In genomic region chr17:68248886-68249872, GRCh38 we compare ENCODE assay signal across 8 cellular contexts. TPM values are rescaled to one million over a fixed set of nuclear protein-coding genes. Genes with fewer than 3 reads are reported as not detected.
DNase-seq lines count a peak whose midpoint lies in the region; ATAC-seq and TF ChIP-seq lines count a peak whose summit lies in the region.

No MANE protein-coding gene starts in this region.

- no peak for DNase-seq in activated T-cell treated with anti-CD3 and anti-CD28 coated beads, Interleukin-2, amount 50 U/mL, for 4 hours
- DNase-seq in activated T-cell treated with anti-CD3 and anti-CD28 coated beads for 4 hours (no peak), UCSD-AML1 (lab: John Stamatoyannopoulos, UW; ENCODE audit: unreplicated experiment) (peak; percentile 32), fibroblast of lung (ENCODE audit: low read depth in 2 of 2) (no peak), spleen (no peak), omental fat pad (ENCODE audit: low spot score) (no peak), COR-L47 (lab: John Stamatoyannopoulos, UW) (no peak)

- no peaks in the 10 kb centered on the region for H3K9me3 Mint-ChIP-seq in activated T-cell treated with anti-CD3 and anti-CD28 coated beads, Interleukin-2, amount 50 U/mL, for 4 hours

- peaks cover 4% of the 10 kb centered on the region for H3K79me2 ChIP-seq in fibroblast of lung (ENCODE audit: control insufficient read depth, insufficient read depth, low read length)

- ATAC-seq in activated T-cell treated with anti-CD3 and anti-CD28 coated beads, Interleukin-2, amount 50 U/mL, for 4 hours, result peak; percentile 15 to 22
- ATAC-seq in GM21381 (IDR thresholded peaks at IDR 0.05; ENCODE audit: unreplicated experiment) (no peak), omental fat pad (ENCODE audit: low FRiP score) (no peak)

- 41 to 61% (median 43%) methylated on average over 12 of the region's 12 CpGs for WGBS in spleen, 5 donors

- H3K4me2 ChIP-seq in fibroblast of lung (ENCODE audit: extremely low read depth, insufficient read depth, low read length), result peak overlapping the region; percentile 99

- H3K36me3 ChIP-seq in fibroblast of lung (ENCODE audit: control insufficient read depth, insufficient read depth, low read length) (peaks cover 2% of the 10 kb centered on the region), spleen (peaks cover 0 to 32% (median 8%) of the 10 kb centered on the region in 6 donors)

- H3K4me1 Mint-ChIP-seq in activated T-cell treated with anti-CD3 and anti-CD28 coated beads, Interleukin-2, amount 50 U/mL, for 4 hours (ENCODE audit: low read depth), result peaks cover 55% of the 10 kb centered on the region

- H3K4me1 ChIP-seq in fibroblast of lung (ENCODE audit: control insufficient read depth, extremely low read depth, insufficient read depth, low read length), result peaks cover 8% of the 10 kb centered on the region
- H3K4me1 ChIP-seq in spleen, result peaks cover 24 to 71% (median 47%) of the 10 kb centered on the region in 6 donors

- intact Hi-C loops in spleen (cut with DNase I; ENCODE audit: low total_unique reads), result loop anchor here (5.0 kb wide), 1 partner anchor 42 kb away; no protein-coding TSS in a partner anchor

- H3K4me3 ChIP-seq in fibroblast of lung (replicated peaks in 1 of 4; ENCODE audit: control extremely low read depth in 1 of 4, insufficient read depth in 1 of 4, low read depth in 3 of 4, low read length in 4 of 4), result peak overlapping the region; percentile 58 to 86 (median 74)
- peak overlapping the region in 5 of 8 donors; percentile 70 to 89 (median 71) for H3K4me3 ChIP-seq in spleen

- peak overlapping the region; percentile 94 for H3K4me3 Mint-ChIP-seq in activated T-cell treated with anti-CD3 and anti-CD28 coated beads, Interleukin-2, amount 50 U/mL, for 4 hours

- H3K27ac ChIP-seq in fibroblast of lung (ENCODE audit: insufficient read depth, low read length), result peak overlapping the region; percentile 86
- peak overlapping the region; percentile 15 to 100 (median 99) for H3K27ac ChIP-seq in spleen

- no peaks in the 10 kb centered on the region for H3K27me3 Mint-ChIP-seq in activated T-cell treated with anti-CD3 and anti-CD28 coated beads, Interleukin-2, amount 50 U/mL, for 4 hours (ENCODE audit: low read depth)

- H3K27me3 ChIP-seq in fibroblast of lung (ENCODE audit: control insufficient read depth, insufficient read depth, low read length), result no peaks in the 10 kb centered on the region
- H3K27me3 ChIP-seq in spleen (replicated peaks in 1 of 7), result no peaks in the 10 kb centered on the region

- TF ChIP-seq CTCF in fibroblast of lung (conservative IDR thresholded peaks at IDR 0.05 in 1 of 2, IDR thresholded peaks at IDR 0.05 in 1 of 2; ENCODE audit: low read depth in 1 of 2, low read length in 2 of 2) (no peak), spleen (IDR thresholded peaks at IDR 0.05 in 8 of 11, conservative IDR thresholded peaks at IDR 0.05 in 3 of 11) (no peak), omental fat pad (IDR thresholded peaks at IDR 0.05) (no peak)

- H3K9ac ChIP-seq in fibroblast of lung (ENCODE audit: insufficient read depth, low read length), result no peak overlapping the region

- TF ChIP-seq POLR2A in spleen (IDR thresholded peaks at IDR 0.05), result no peak

- no peak overlapping the region for H2AFZ ChIP-seq in fibroblast of lung (ENCODE audit: low read length)

- peaks cover 12% of the 10 kb centered on the region for H3K36me3 Mint-ChIP-seq in activated T-cell treated with anti-CD3 and anti-CD28 coated beads, Interleukin-2, amount 50 U/mL, for 4 hours (ENCODE audit: insufficient read depth)

- no peaks in the 10 kb centered on the region for H4K20me1 ChIP-seq in fibroblast of lung (ENCODE audit: control insufficient read depth, extremely low read depth, insufficient read depth, low read length)

- H3K9me3 ChIP-seq in fibroblast of lung (ENCODE audit: control insufficient read depth, insufficient read depth, low read depth, low read length) (no peaks in the 10 kb centered on the region), spleen (no peaks in the 10 kb centered on the region)

RNA-seq across cellular contexts. Expression of gene AMZ2, which starts 1.3 kb away (rescaled TPM):
- 10 to 100 TPM; 62.7 to 74.6 (median 72.8) TPM for total RNA-seq in activated T-cell treated with anti-CD3 and anti-CD28 coated beads, Interleukin-2, amount 50 U/mL, for 4 hours
- total RNA-seq in fibroblast of lung (83.2 and 119 TPM in 2 replicates), spleen (10 to 100 TPM; 40.4 to 55.0 (median 49.2) TPM), omental fat pad (10 to 100 TPM; 26.6 to 59.6 (median 48.1) TPM)
- polyA plus RNA-seq in fibroblast of lung (85.9 and 105 TPM in 2 replicates), spleen (10 to 100 TPM; 60.1 to 75.1 (median 64.4) TPM)
- 78.9 and 103 TPM in 2 replicates for polyA plus RNA-seq in fibroblast of lung (2012)
- 19.7 and 36.8 TPM in 2 replicates for polyA minus RNA-seq in fibroblast of lung (ENCODE audit: low replicate concordance)

RNA-seq across cellular contexts. Expression of gene SLC16A6, which starts 41.7 kb away (rescaled TPM):
- 1 to 10 TPM; 5.9 to 7.7 (median 6.0) TPM for total RNA-seq in activated T-cell treated with anti-CD3 and anti-CD28 coated beads, Interleukin-2, amount 50 U/mL, for 4 hours
- total RNA-seq in fibroblast of lung, result 1.5 and 8.3 TPM in 2 replicates
- 1.7 and 8.8 TPM in 2 replicates for polyA plus RNA-seq in fibroblast of lung
- 0.97 and 5.0 TPM in 2 replicates for polyA plus RNA-seq in fibroblast of lung (2012)
- polyA minus RNA-seq in fibroblast of lung (ENCODE audit: low replicate concordance), result 0.35 and 12.7 TPM in 2 replicates
- 1 to 10 TPM; 4.4 to 8.7 (median 7.1) TPM for total RNA-seq in spleen
- 1 to 10 TPM; 1.5 to 2.1 (median 1.8) TPM for polyA plus RNA-seq in spleen
- total RNA-seq in omental fat pad, result 1 to 10 TPM in 3 of 4 donors, under 1 TPM in 1; 0.38 to 7.3 (median 2.2) TPM

RNA-seq across cellular contexts. Expression of gene ARSG, which starts 42.1 kb away (rescaled TPM):
- total RNA-seq in activated T-cell treated with anti-CD3 and anti-CD28 coated beads, Interleukin-2, amount 50 U/mL, for 4 hours, result 1 to 10 TPM; 3.2 to 4.6 (median 4.5) TPM
- total RNA-seq in fibroblast of lung, result 3.1 and 8.1 TPM in 2 replicates
- polyA plus RNA-seq in fibroblast of lung, result 3.5 and 4.4 TPM in 2 replicates
- polyA plus RNA-seq in fibroblast of lung (2012), result 4.4 and 4.8 TPM in 2 replicates
- polyA minus RNA-seq in fibroblast of lung (ENCODE audit: low replicate concordance), result 4.9 and 6.1 TPM in 2 replicates
- 10 to 100 TPM; 10.4 to 24.3 (median 18.7) TPM for total RNA-seq in spleen
- polyA plus RNA-seq in spleen, result 1 to 10 TPM; 1.5 to 2.3 (median 2.1) TPM
- 1 to 10 TPM; 1.4 to 8.2 (median 2.6) TPM for total RNA-seq in omental fat pad

Comparison
In these comparisons a context has a peak if more than half of its experiments do, and no peak if none do; other contexts are left out.
1. ATAC-seq: peak in activated T-cell treated with anti-CD3 and anti-CD28 coated beads, Interleukin-2, amount 50 U/mL, for 4 hours (2 of 2); none in GM21381 (single experiment) and omental fat pad (single experiment).